Comparison of ENCODE assay signal across 15 cellular contexts in the genomic region with DNA sequence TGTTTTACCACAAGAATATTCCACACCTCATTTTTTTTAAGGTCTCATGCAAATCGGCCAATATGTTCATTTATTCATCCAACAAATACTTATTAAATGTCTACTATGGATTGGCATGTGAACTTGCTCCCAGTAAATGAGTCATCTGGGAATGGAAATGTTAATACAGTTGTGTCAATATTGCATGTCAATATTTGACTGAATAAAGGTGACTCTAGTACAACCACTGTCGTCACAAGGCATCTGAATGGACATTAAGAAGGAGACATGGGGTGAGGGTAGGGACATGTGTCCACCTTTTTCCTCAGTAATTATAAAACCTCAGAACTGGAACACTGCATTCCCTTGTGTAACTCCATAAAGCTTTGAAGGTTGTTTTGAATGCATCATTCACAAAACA.
"Had no signal": no experiment of that assay in that cellular context is flagged by ENCODE, and none has a peak within 500 bp of the region (broad histone marks: within the 10 kb centered on the region; RNA-seq: fewer than 3 reads in every experiment).

No MANE protein-coding gene starts in this region.

- H3K4me1 ChIP-seq: gastrocnemius medialis, heart right ventricle, testis had no signal

- H3K9me3 ChIP-seq: gastrocnemius medialis, ovary, testis had no signal

- ATAC-seq: gastrocnemius medialis; heart right ventricle; stimulated activated naive CD8-positive, alpha-beta T cell treated with anti-CD3 and anti-CD28 coated beads, Interleukin-15, amount 100 ng/mL, for 72 hours had no signal

- H3K27ac ChIP-seq: epithelial cell of prostate, gastrocnemius medialis, heart right ventricle, ovary, testis had no signal

- DNase-seq: activated CD4-positive, alpha-beta T cell treated with anti-CD3 and anti-CD28 coated beads, Interleukin-2, amount 50 U/mL, for 1 hour; activated CD4-positive, CD25-positive, alpha-beta regulatory T cell; activated effector memory CD4-positive, alpha-beta T cell treated with Interleukin-2 at 50 U/mL for 16 hours; effector memory CD4-positive, alpha-beta T cell; gastrocnemius medialis; heart right ventricle; ovary; retina; stimulated activated CD4-positive, alpha-beta T cell treated with anti-CD3 and anti-CD28 coated beads, Interleukin-15, amount 100 ng/mL, for 24 hours; stimulated activated CD4-positive, alpha-beta T cell treated with anti-CD3 and anti-CD28 coated beads, Interleukin-4, amount 100 ng/mL, for 24 hours; stimulated activated naive CD8-positive, alpha-beta T cell treated with anti-CD3 and anti-CD28 coated beads, Interleukin-15, amount 100 ng/mL, for 72 hours; testis had no signal

- FAIRE-seq: keratinocyte, TTC549 had no signal

- H3K4me3 ChIP-seq: gastrocnemius medialis, heart right ventricle, ovary, testis had no signal

- H3K36me3 ChIP-seq: gastrocnemius medialis, heart right ventricle, ovary had no signal

- H3K27me3 ChIP-seq: gastrocnemius medialis, heart right ventricle, ovary, testis had no signal
